In the genomic region with DNA sequence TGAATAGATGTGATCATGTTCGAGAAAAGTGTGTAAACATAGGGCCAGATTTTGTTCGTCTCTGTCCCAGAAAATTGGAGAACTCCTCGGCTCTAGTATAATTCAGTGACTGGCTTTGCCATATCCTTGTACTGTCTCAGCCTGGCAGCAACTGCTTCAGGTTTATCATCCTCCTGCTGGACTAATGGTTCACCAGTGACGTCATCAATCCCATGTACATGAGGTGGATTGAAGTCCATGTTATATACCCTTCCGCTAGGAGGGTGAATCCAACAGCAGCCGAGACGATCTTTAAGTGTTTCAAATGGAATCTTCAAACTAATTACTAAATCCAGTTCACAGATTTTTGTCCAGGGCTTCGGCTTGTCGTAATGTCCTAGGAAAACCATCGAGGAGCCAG, we compare ENCODE assay signal across 33 cellular contexts.
"Had no signal": no experiment of that assay in that cellular context is flagged by ENCODE, and none has a peak within 500 bp of the region (broad histone marks: within the 10 kb centered on the region; RNA-seq: fewer than 3 reads in every experiment).

No MANE protein-coding gene starts in this region.

- H3K79me2 ChIP-seq: hepatocyte had no signal

- H3K27ac ChIP-seq: adrenal gland, body of pancreas, cardiac muscle cell, colonic mucosa, epithelial cell of prostate, esophagus squamous epithelium, gastroesophageal sphincter, heart right ventricle, hepatocyte, WERI-Rb-1 had no signal

- H3K9me3 ChIP-seq: adrenal gland, body of pancreas, colonic mucosa, esophagus squamous epithelium, gastroesophageal sphincter, heart right ventricle had no signal

- DNase-seq: activated B cell treated with CpG ODN at 0.5 μM for 24 hours; activated CD4-positive, alpha-beta T cell treated with anti-CD3 and anti-CD28 coated beads for 48 hours; activated CD4-positive, alpha-beta T cell treated with anti-CD3 and anti-CD28 coated beads, Interleukin-2, amount 50 U/mL, for 1 hour; activated CD4-positive, alpha-beta T cell treated with anti-CD3 and anti-CD28 coated beads, Interleukin-2, amount 50 U/mL, for 48 hours; activated CD8-positive, alpha-beta memory T cell treated with anti-CD3 and anti-CD28 coated beads, Interleukin-2, amount 10 ng/mL, durations not matched to agents 7 days and 5 days; activated CD8-positive, alpha-beta memory T cell treated with anti-CD3 and anti-CD28 coated beads, Interleukin-2, amount 50 U/mL, for 4 hours; activated CD8-positive, alpha-beta T cell treated with anti-CD3 and anti-CD28 coated beads for 36 hours; activated effector memory CD4-positive, alpha-beta T cell treated with anti-CD3 and anti-CD28 coated beads, Interleukin-2, amount 50 U/mL, for 16 hours; activated naive CD4-positive, alpha-beta T cell treated with anti-CD3 and anti-CD28 coated beads for 36 hours; activated naive CD8-positive, alpha-beta T cell treated with anti-CD3 and anti-CD28 coated beads for 36 hours; activated naive CD8-positive, alpha-beta T cell treated with anti-CD3 and anti-CD28 coated beads, Interleukin-2, amount 50 U/mL, for 24 hours; activated T-cell treated with anti-CD3 and anti-CD28 coated beads, Interleukin-2, amount 50 U/mL, for 1 hour; activated T-cell treated with anti-CD3 and anti-CD28 coated beads, Interleukin-2, amount 50 U/mL, for 48 hours; adrenal gland; amygdala; aorta; body of pancreas; central memory CD4-positive, alpha-beta T cell; cerebellar nuclear complex; colonic mucosa; effector CD8-positive, alpha-beta T cell; esophagus squamous epithelium; foreskin melanocyte; heart right ventricle; T1000; WERI-Rb-1 had no signal

- H3K4me3 ChIP-seq: adrenal gland, body of pancreas, cardiac muscle cell, colonic mucosa, esophagus squamous epithelium, gastroesophageal sphincter, heart right ventricle, hepatocyte had no signal

- H3K4me2 ChIP-seq: hepatocyte had no signal

- FAIRE-seq: endometrium, endothelial cell of umbilical vein had no signal

- H2AFZ ChIP-seq: hepatocyte had no signal

- H3K27me3 ChIP-seq: adrenal gland, body of pancreas, cardiac muscle cell, colonic mucosa, esophagus squamous epithelium, gastroesophageal sphincter, heart right ventricle, hepatocyte had no signal

- H3K36me3 ChIP-seq: adrenal gland, cardiac muscle cell, colonic mucosa, esophagus squamous epithelium, gastroesophageal sphincter, heart right ventricle, WERI-Rb-1 had no signal

- H3K4me1 ChIP-seq: adrenal gland, colonic mucosa had no signal

- ATAC-seq: activated CD4-positive, CD25-positive, alpha-beta regulatory T cell treated with anti-CD3 and anti-CD28 coated beads, Interleukin-2, amount 50 U/mL, for 24 hours; activated CD8-positive, alpha-beta memory T cell treated with anti-CD3 and anti-CD28 coated beads, Interleukin-2, amount 10 ng/mL, durations not matched to agents 7 days and 5 days; activated CD8-positive, alpha-beta T cell treated with anti-CD3 and anti-CD28 coated beads for 36 hours; activated naive CD8-positive, alpha-beta T cell treated with anti-CD3 and anti-CD28 coated beads, Interleukin-2, amount 50 U/mL, for 24 hours; body of pancreas; gastroesophageal sphincter; heart right ventricle had no signal
